Comparison of ENCODE assay signal across 20 cellular contexts in genomic region chr3:158912188-158912587, GRCh38.
DNase-seq lines count a peak whose midpoint lies in the region; ATAC-seq, FAIRE-seq and TF ChIP-seq lines count a peak whose summit lies in the region.
"Had no signal": no experiment of that assay in that cellular context is flagged by ENCODE, and none has a peak within 500 bp of the region (broad histone marks: within the 10 kb centered on the region; RNA-seq: fewer than 3 reads in every experiment).

No MANE protein-coding gene starts in this region.

- H3K27me3 ChIP-seq in HepG2 (ENCODE audit: control insufficient read depth in 1 of 2, insufficient read depth in 2 of 2, low read length in 2 of 2): peaks cover 0 to 5% of the 10 kb centered on the region in 2 experiments; a peak in 1 of 5 replicates
- H3K27me3 ChIP-seq in right lobe of liver: no peaks in the 10 kb centered on the region
- no peaks in the 10 kb centered on the region for H3K27me3 ChIP-seq in OCI-LY1 (ENCODE audit: insufficient read depth, low read length)

- WGBS in HepG2 (ENCODE audit: low lambda C conversion rate): 8% methylated on average over 3 of the region's 3 CpGs
- 74% methylated on average over 3 of the region's 3 CpGs for WGBS in right lobe of liver (ENCODE audit: insufficient coverage, low coverage, low lambda C conversion rate, missing lambda C conversion rate)

- H3K4me1 ChIP-seq in HepG2 (ENCODE audit: insufficient read depth, low read length) (no peaks in the 10 kb centered on the region), right lobe of liver (no peaks in the 10 kb centered on the region), OCI-LY1 (ENCODE audit: insufficient read depth, low read length, severe bottlenecking) (no peaks in the 10 kb centered on the region)

- no peak for FAIRE-seq in HepG2 (lab: Jason Lieb, UNC)
- FAIRE-seq: GM18507 had no signal

- H4K20me1 ChIP-seq in HepG2 (ENCODE audit: insufficient read depth, low read length) (no peaks in the 10 kb centered on the region), OCI-LY1 (ENCODE audit: insufficient read depth, low read length) (no peaks in the 10 kb centered on the region)

- DNase-seq in HepG2 (ENCODE audit: low spot score) (peak; percentile 1), right lobe of liver (no peak), dermis blood vessel endothelial cell (peak; percentile 15), mucosa of gallbladder (ENCODE audit: low spot score) (no peak), NCI-H524 treated with DMSO at 0.1 percent for 48 hours (lab: John Stamatoyannopoulos, UW) (no peak), NCI-H2081 treated with DMSO at 0.1 percent for 48 hours (lab: John Stamatoyannopoulos, UW) (no peak)
- no peak for DNase-seq in activated T-cell treated with anti-CD3 and anti-CD28 coated beads, Interleukin-2, amount 50 U/mL, for 1 hour
- DNase-seq: activated CD4-positive, alpha-beta T cell treated with anti-CD3 and anti-CD28 coated beads, Interleukin-2, amount 50 U/mL, for 4 hours; activated naive CD8-positive, alpha-beta T cell treated with anti-CD3 and anti-CD28 coated beads for 36 hours; activated T-cell treated with anti-CD3 and anti-CD28 coated beads, Interleukin-2, amount 50 U/mL, for 4 hours; kidney glomerular epithelial cell; NCI-H1436 treated with DMSO at 0.1 percent for 48 hours; NCI-H446 treated with DMSO at 0.1 percent for 48 hours; nucleus accumbens; right cardiac atrium; stimulated activated CD4-positive, alpha-beta T cell treated with anti-CD3 and anti-CD28 coated beads, Interleukin-1b, Interleukin-23, amount 100 ng/mL, for 48 hours; substantia nigra had no signal

- CTCF ChIA-PET in HepG2 (lab: Yijun Ruan, JAX; ENCODE audit: low intra/inter-chr PET ratio, low total read pairs): interaction anchor here (1.1 kb wide), 1 partner anchor 349 kb away, joined by 3 read pairs; no protein-coding TSS in a partner anchor

- no peaks in the 10 kb centered on the region for H3K36me3 ChIP-seq in HepG2 (replicated peaks in 1 of 2; ENCODE audit: control insufficient read depth in 1 of 2, insufficient read depth in 2 of 2, low read length in 2 of 2)
- no peaks in the 10 kb centered on the region for H3K36me3 ChIP-seq in right lobe of liver
- H3K36me3 ChIP-seq in OCI-LY1 (ENCODE audit: insufficient read depth, low read length): no peaks in the 10 kb centered on the region

- TF ChIP-seq EP300 in HepG2 (IDR thresholded peaks at IDR 0.05; ENCODE audit: low read depth in 2 of 2, low read length in 2 of 2) (no peak), HepG2 (CRISPR knock-in tag; IDR thresholded peaks at IDR 0.05; ENCODE audit: borderline replicate concordance) (no peak)

- TF ChIP-seq CTCF in HepG2 (CRISPR knock-in tag; IDR thresholded peaks at IDR 0.05) (no peak), right lobe of liver (IDR thresholded peaks at IDR 0.05) (no peak), OCI-LY1 (IDR thresholded peaks at IDR 0.05; ENCODE audit: low read length) (peak; percentile 33; the same call in 1 of the 2 replicates)

- H3K9me3 ChIP-seq in HepG2 (ENCODE audit: low read length) (no peaks in the 10 kb centered on the region), right lobe of liver (no peaks in the 10 kb centered on the region), OCI-LY1 (ENCODE audit: low read length) (no peaks in the 10 kb centered on the region)

- H3K79me2 ChIP-seq in HepG2 (ENCODE audit: insufficient read depth, low read length) (no peaks in the 10 kb centered on the region), OCI-LY1 (ENCODE audit: insufficient read depth, low read length) (no peaks in the 10 kb centered on the region)

- H2AFZ ChIP-seq in HepG2 (ENCODE audit: low read length) (no peak overlapping the region), OCI-LY1 (ENCODE audit: low read length) (no peak overlapping the region)

- H3K9me2 ChIP-seq in OCI-LY1 (ENCODE audit: low read depth, low read length): no peaks in the 10 kb centered on the region

- H3K9ac ChIP-seq in HepG2 (ENCODE audit: insufficient read depth, low read depth, low read length) (no peak overlapping the region), OCI-LY1 (ENCODE audit: low read length) (no peak overlapping the region)
- H3K9ac ChIP-seq: KMS-11 had no signal

- intact Hi-C loops in HepG2 (cut with micrococcal nuclease; ENCODE audit: unreplicated experiment): no loop called here
- intact Hi-C loops in right lobe of liver (cut with DNase I): loop anchor here in 1 of 2 donors (10.0 kb wide), 1 partner anchor 343 kb away; no protein-coding TSS in a partner anchor

- POLR2A ChIA-PET in HepG2 (lab: Yijun Ruan, JAX): no interaction called here

- H3K4me3 ChIP-seq in HepG2 (replicated peaks in 1 of 3; ENCODE audit: insufficient read depth in 1 of 3, low read depth in 2 of 3, low read length in 3 of 3): no peak overlapping the region
- no peak overlapping the region for H3K4me3 ChIP-seq in right lobe of liver
- no peak overlapping the region for H3K4me3 ChIP-seq in OCI-LY1 (ENCODE audit: low read depth, low read length, poor library complexity, severe bottlenecking)

- TF ChIP-seq POLR2A in HepG2 (IDR thresholded peaks at IDR 0.05; ENCODE audit: insufficient read depth in 1 of 2, low read depth in 2 of 2, low read length in 2 of 2): no peak
- no peak for TF ChIP-seq POLR2A in right lobe of liver (IDR thresholded peaks at IDR 0.05)

- no peaks in the 10 kb centered on the region for H3F3A ChIP-seq in OCI-LY1 (ENCODE audit: insufficient read depth, low read length)

- in situ Hi-C loops in HepG2 (cut with HindIII; ENCODE audit: extremely low pct_ligation_motif_present, low pct_unique_long_range_greater_than_20kb): no loop called here

- H3K27ac ChIP-seq in HepG2 (ENCODE audit: extremely low read length, insufficient read depth, low read length) (no peak overlapping the region), right lobe of liver (no peak overlapping the region), OCI-LY1 (ENCODE audit: low read depth, low read length, poor library complexity, severe bottlenecking) (no peak overlapping the region)
- H3K27ac ChIP-seq: KMS-11 had no signal

- TF ChIP-seq RAD21 in HepG2 (CRISPR knock-in tag; IDR thresholded peaks at IDR 0.05): no peak

- BruUV-seq in HepG2 (replicated peaks; lab: Mats Ljungman, UMichigan): no TSS peak

- no peak overlapping the region for H3K4me2 ChIP-seq in HepG2 (ENCODE audit: low read depth, low read length)
- H3K4me2 ChIP-seq in OCI-LY1 (ENCODE audit: low read length): no peak overlapping the region
- H3K4me2 ChIP-seq: KMS-11 had no signal

- no peak for ATAC-seq in HepG2
- ATAC-seq in right lobe of liver: no peak
- ATAC-seq: activated T-cell treated with anti-CD3 and anti-CD28 coated beads, Interleukin-2, amount 50 U/mL, for 4 hours; right cardiac atrium had no signal

TF ChIP-seq in HepG2, 621 proteins besides CTCF, POLR2A, EP300 and RAD21:
- TF ChIP-seq ZNF101 (CRISPR knock-in tag; IDR thresholded peaks at IDR 0.05; ENCODE audit: borderline replicate concordance, low read depth) (no peak), MAF1 (CRISPR knock-in tag; IDR thresholded peaks at IDR 0.05; ENCODE audit: borderline replicate concordance) (no peak), RXRA (CRISPR knock-in tag; IDR thresholded peaks at IDR 0.05) (no peak), TSC22D2 (CRISPR knock-in tag; IDR thresholded peaks at IDR 0.05; ENCODE audit: borderline replicate concordance) (no peak), ZNF17 (CRISPR knock-in tag; IDR thresholded peaks at IDR 0.05) (no peak), ZNF883 (CRISPR knock-in tag; IDR thresholded peaks at IDR 0.05; ENCODE audit: not compliant biosample characterization) (no peak)
- TF ChIP-seq, protein P1, sequence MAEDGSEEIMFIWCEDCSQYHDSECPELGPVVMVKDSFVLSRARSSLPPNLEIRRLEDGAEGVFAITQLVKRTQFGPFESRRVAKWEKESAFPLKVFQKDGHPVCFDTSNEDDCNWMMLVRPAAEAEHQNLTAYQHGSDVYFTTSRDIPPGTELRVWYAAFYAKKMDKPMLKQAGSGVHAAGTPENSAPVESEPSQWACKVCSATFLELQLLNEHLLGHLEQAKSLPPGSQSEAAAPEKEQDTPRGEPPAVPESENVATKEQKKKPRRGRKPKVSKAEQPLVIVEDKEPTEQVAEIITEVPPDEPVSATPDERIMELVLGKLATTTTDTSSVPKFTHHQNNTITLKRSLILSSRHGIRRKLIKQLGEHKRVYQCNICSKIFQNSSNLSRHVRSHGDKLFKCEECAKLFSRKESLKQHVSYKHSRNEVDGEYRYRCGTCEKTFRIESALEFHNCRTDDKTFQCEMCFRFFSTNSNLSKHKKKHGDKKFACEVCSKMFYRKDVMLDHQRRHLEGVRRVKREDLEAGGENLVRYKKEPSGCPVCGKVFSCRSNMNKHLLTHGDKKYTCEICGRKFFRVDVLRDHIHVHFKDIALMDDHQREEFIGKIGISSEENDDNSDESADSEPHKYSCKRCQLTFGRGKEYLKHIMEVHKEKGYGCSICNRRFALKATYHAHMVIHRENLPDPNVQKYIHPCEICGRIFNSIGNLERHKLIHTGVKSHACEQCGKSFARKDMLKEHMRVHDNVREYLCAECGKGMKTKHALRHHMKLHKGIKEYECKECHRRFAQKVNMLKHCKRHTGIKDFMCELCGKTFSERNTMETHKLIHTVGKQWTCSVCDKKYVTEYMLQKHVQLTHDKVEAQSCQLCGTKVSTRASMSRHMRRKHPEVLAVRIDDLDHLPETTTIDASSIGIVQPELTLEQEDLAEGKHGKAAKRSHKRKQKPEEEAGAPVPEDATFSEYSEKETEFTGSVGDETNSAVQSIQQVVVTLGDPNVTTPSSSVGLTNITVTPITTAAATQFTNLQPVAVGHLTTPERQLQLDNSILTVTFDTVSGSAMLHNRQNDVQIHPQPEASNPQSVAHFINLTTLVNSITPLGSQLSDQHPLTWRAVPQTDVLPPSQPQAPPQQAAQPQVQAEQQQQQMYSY (CRISPR knock-in tag; IDR thresholded peaks at IDR 0.05): no peak

Comparison
In these comparisons a context has a peak if more than half of its experiments do, and no peak if none do; other contexts are left out.
1. DNase-seq: peak in HepG2 (single experiment) and dermis blood vessel endothelial cell (single experiment); none in right lobe of liver (0 of 3), mucosa of gallbladder (single experiment), NCI-H524 treated with DMSO at 0.1 percent for 48 hours (single experiment), NCI-H2081 treated with DMSO at 0.1 percent for 48 hours (single experiment) and activated T-cell treated with anti-CD3 and anti-CD28 coated beads, Interleukin-2, amount 50 U/mL, for 1 hour (single experiment).